Comparison of ENCODE assay signal across 14 cellular contexts in genomic region chr14:95614335-95614734, GRCh38.
DNase-seq lines count a peak whose midpoint lies in the region; ATAC-seq, FAIRE-seq and TF ChIP-seq lines count a peak whose summit lies in the region.
"Had no signal": no experiment of that assay in that cellular context is flagged by ENCODE, and none has a peak within 500 bp of the region (broad histone marks: within the 10 kb centered on the region; RNA-seq: fewer than 3 reads in every experiment).

No MANE protein-coding gene starts in this region.

- no peak overlapping the region for H2BK120ac ChIP-seq in H1 (replicated peaks; ENCODE audit: low read depth, low read length)

- intact Hi-C loops in posterior cingulate gyrus (cut with DNase I): no loop called here

- no peak overlapping the region for H4K91ac ChIP-seq in H1 (replicated peaks; ENCODE audit: insufficient read length, low read length)

- no peak overlapping the region for H3K27ac ChIP-seq in H1 (ENCODE audit: low read depth, low read length)
- H3K27ac ChIP-seq: SJCRH30, tibial artery had no signal

- H2AFZ ChIP-seq in H1 (ENCODE audit: low read length): no peak overlapping the region

- no peak for TF ChIP-seq CTCF in H1 (IDR thresholded peaks at IDR 0.05; ENCODE audit: control extremely low read depth in 1 of 3, insufficient read depth in 1 of 3, low read depth in 1 of 3, low read length in 3 of 3)

- H3K18ac ChIP-seq in H1 (ENCODE audit: extremely low read depth, low read length): no peak overlapping the region

- CTCF ChIA-PET in H1 (lab: Charles Lee; ENCODE audit: partially characterized antibody): interaction anchor here (0.9 to 2.4 kb wide), 9 partner anchors 48 to 487 kb away, joined by 3 to 7 read pairs (median 5); partner anchors contain the start of gene TCL1B

- peak; percentile 36 for DNase-seq in ELR (ENCODE audit: low read depth)
- no peak for DNase-seq in HTR-8/SVneo (ENCODE audit: insufficient read length, low spot score)
- DNase-seq in H1 (ENCODE audit: low read depth in 1 of 2, low spot score in 2 of 2): no peak
- DNase-seq in stimulated activated CD4-positive, alpha-beta T cell treated with anti-CD3 and anti-CD28 coated beads, Interleukin-12 subunit alpha, Interleukin-12 subunit beta, amount 100 ng/mL, for 4 hours: no peak
- no peak for DNase-seq in posterior cingulate gyrus
- DNase-seq: activated CD4-positive, CD25-positive, alpha-beta regulatory T cell; CD8-positive, alpha-beta memory T cell; cortex of kidney; MV-4-11; SJCRH30; tibial artery had no signal

- no peaks in the 10 kb centered on the region for H3K79me2 ChIP-seq in H1 (ENCODE audit: control insufficient read depth in 1 of 2, insufficient read depth in 2 of 2, low read length in 2 of 2)

- no peak overlapping the region for H4K8ac ChIP-seq in H1 (ENCODE audit: extremely low read depth, insufficient read depth, low read length)

- no peak overlapping the region for H2AK5ac ChIP-seq in H1 (ENCODE audit: low read depth, low read length)

- no peak overlapping the region for H3K4me2 ChIP-seq in H1 (ENCODE audit: insufficient read depth in 1 of 2, low read depth in 2 of 2, low read length in 2 of 2)

- 95% methylated on average over 5 of the region's 5 CpGs; no CpG with 5 or more reads in 1 of the 2 experiments for WGBS in H1 (ENCODE audit: extremely low coverage in 1 of 2, insufficient coverage in 1 of 2, insufficient read length in 1 of 2, insufficient replicate concordance in 2 of 2, low coverage in 1 of 2, low lambda C conversion rate in 2 of 2, missing lambda C conversion rate in 1 of 2), 2 experiments

- peaks cover 0 to 2% (median 0%) of the 10 kb centered on the region in 4 experiments; a peak in 1 of 7 replicates for H3K27me3 ChIP-seq in H1 (replicated peaks in 1 of 4; ENCODE audit: control insufficient read depth in 3 of 4, extremely low read depth in 1 of 4, insufficient read depth in 3 of 4, low read length in 3 of 4)

- no peak overlapping the region for H3K9ac ChIP-seq in H1 (replicated peaks in 1 of 4; ENCODE audit: extremely low read depth in 1 of 4, low read depth in 3 of 4, low read length in 3 of 4)

- H3K4me1 ChIP-seq in H1 (replicated peaks in 1 of 4; ENCODE audit: control insufficient read depth in 3 of 4, insufficient read depth in 4 of 4, low read length in 3 of 4): peaks cover 0 to 3% (median under 1%) of the 10 kb centered on the region in 4 experiments; a peak in 2 of 7 replicates
- H3K4me1 ChIP-seq: tibial artery had no signal

- no peak overlapping the region for H3K14ac ChIP-seq in H1 (ENCODE audit: insufficient read length)

- no peaks in the 10 kb centered on the region for H4K20me1 ChIP-seq in H1 (replicated peaks in 1 of 2; ENCODE audit: control insufficient read depth in 1 of 2, insufficient read depth in 2 of 2, low read length in 2 of 2)

- ATAC-seq in GM18511 (IDR thresholded peaks at IDR 0.05; ENCODE audit: unreplicated experiment) (peak; percentile 72), HG03196 (IDR thresholded peaks at IDR 0.05; ENCODE audit: unreplicated experiment) (no peak), GM21717 (IDR thresholded peaks at IDR 0.05; ENCODE audit: unreplicated experiment) (no peak)

- H4K5ac ChIP-seq in H1 (ENCODE audit: insufficient read length, low read depth, low read length): no peak overlapping the region

- H3K36me3 ChIP-seq in H1 (ENCODE audit: control insufficient read depth in 2 of 4, insufficient read depth in 4 of 4, low read length in 3 of 4): no peaks in the 10 kb centered on the region
- H3K36me3 ChIP-seq: SJCRH30, tibial artery had no signal

- TF ChIP-seq EP300 in H1 (IDR thresholded peaks at IDR 0.05; ENCODE audit: borderline replicate concordance in 1 of 2, low read depth in 2 of 2, low read length in 2 of 2): no peak

- no peaks in the 10 kb centered on the region for H3K79me1 ChIP-seq in H1 (ENCODE audit: low read depth, low read length)

- no peak overlapping the region for H2BK20ac ChIP-seq in H1 (ENCODE audit: low read length)

- no peak overlapping the region for H3K4me3 ChIP-seq in H1 (ENCODE audit: extremely low read depth in 1 of 4, insufficient read depth in 2 of 4, low read depth in 3 of 4, low read length in 4 of 4)
- H3K4me3 ChIP-seq: SJCRH30, tibial artery had no signal

- no peak overlapping the region; the same call in 1 of the 2 replicates for H2BK12ac ChIP-seq in H1 (ENCODE audit: low read depth, low read length)

- no peaks in the 10 kb centered on the region for H3K23me2 ChIP-seq in H1 (ENCODE audit: low read depth, low read length)

- no peak overlapping the region for H2BK5ac ChIP-seq in H1 (ENCODE audit: low read depth, low read length)

- no peak overlapping the region for H3K56ac ChIP-seq in H1 (replicated peaks; ENCODE audit: insufficient read length, low read depth, low read length)

- H3K9me3 ChIP-seq in H1 (ENCODE audit: insufficient read depth in 2 of 2, low read depth in 1 of 2, low read length in 1 of 2): no peaks in the 10 kb centered on the region
- H3K9me3 ChIP-seq: SJCRH30, tibial artery had no signal

- no peak for TF ChIP-seq POLR2A in H1 (IDR thresholded peaks at IDR 0.05; ENCODE audit: control extremely low read depth in 1 of 2, low read depth in 2 of 2, low read length in 2 of 2)

- no peak overlapping the region for H3K4ac ChIP-seq in H1 (replicated peaks; ENCODE audit: insufficient read length, low read depth, low read length)

- TF ChIP-seq RAD21 in H1 (IDR thresholded peaks at IDR 0.05 in 1 of 2, conservative IDR thresholded peaks at IDR 0.05 in 1 of 2; ENCODE audit: low read depth in 2 of 2, low read length in 2 of 2): peak; percentile 9 to 36; a peak in 3 of 4 replicates

- no peak overlapping the region for H3K23ac ChIP-seq in H1 (ENCODE audit: insufficient read length)

- H2BK15ac ChIP-seq in H1 (ENCODE audit: low read length): no peak overlapping the region

- FAIRE-seq in HTR-8/SVneo (lab: Jason Lieb, UNC) (peak; percentile 40), H1 (lab: Jason Lieb, UNC) (no peak)

- POLR2A ChIA-PET in H1 (lab: Charles Lee; ENCODE audit: partially characterized antibody): interaction anchor here (0.6 kb wide), 1 partner anchor 66 kb away, joined by 3 read pairs; no protein-coding TSS in a partner anchor

TF ChIP-seq in H1, 55 proteins besides CTCF, POLR2A, EP300 and RAD21:
- TF ChIP-seq BCL11A (IDR thresholded peaks at IDR 0.05; ENCODE audit: low read depth in 2 of 2, low read length in 2 of 2): no peak
- no peak for TF ChIP-seq KDM5A (IDR thresholded peaks at IDR 0.05; ENCODE audit: low read length)
- TF ChIP-seq EZH2 (IDR thresholded peaks at IDR 0.05; ENCODE audit: low read depth, low read length, severe bottlenecking): no peak
- TF ChIP-seq TEAD4 (IDR thresholded peaks at IDR 0.05; ENCODE audit: low read depth, low read length): no peak
- TF ChIP-seq TCF12 (IDR thresholded peaks at IDR 0.05; ENCODE audit: low read depth, low read length): no peak
- TF ChIP-seq TAF1 (IDR thresholded peaks at IDR 0.05; ENCODE audit: low read depth, low read length): no peak
- TF ChIP-seq SIN3A (conservative IDR thresholded peaks at IDR 0.05 in 1 of 2, IDR thresholded peaks at IDR 0.05 in 1 of 2; ENCODE audit: low read depth in 1 of 2, low read length in 2 of 2): no peak
- TF ChIP-seq KDM4A (IDR thresholded peaks at IDR 0.05; ENCODE audit: low read depth, low read length, severe bottlenecking): no peak
- TF ChIP-seq CHD1 (IDR thresholded peaks at IDR 0.05; ENCODE audit: low read depth, low read length): no peak
- TF ChIP-seq SUZ12 (IDR thresholded peaks at IDR 0.05; ENCODE audit: low read length): no peak
- no peak for TF ChIP-seq ATF2 (IDR thresholded peaks at IDR 0.05; ENCODE audit: low read length)
- TF ChIP-seq MAX (IDR thresholded peaks at IDR 0.05): no peak
- TF ChIP-seq CBX8 (IDR thresholded peaks at IDR 0.05; ENCODE audit: borderline replicate concordance, low read depth, low read length): no peak
- no peak for TF ChIP-seq CHD2 (IDR thresholded peaks at IDR 0.05; ENCODE audit: low read length)
